In the genomic region with DNA sequence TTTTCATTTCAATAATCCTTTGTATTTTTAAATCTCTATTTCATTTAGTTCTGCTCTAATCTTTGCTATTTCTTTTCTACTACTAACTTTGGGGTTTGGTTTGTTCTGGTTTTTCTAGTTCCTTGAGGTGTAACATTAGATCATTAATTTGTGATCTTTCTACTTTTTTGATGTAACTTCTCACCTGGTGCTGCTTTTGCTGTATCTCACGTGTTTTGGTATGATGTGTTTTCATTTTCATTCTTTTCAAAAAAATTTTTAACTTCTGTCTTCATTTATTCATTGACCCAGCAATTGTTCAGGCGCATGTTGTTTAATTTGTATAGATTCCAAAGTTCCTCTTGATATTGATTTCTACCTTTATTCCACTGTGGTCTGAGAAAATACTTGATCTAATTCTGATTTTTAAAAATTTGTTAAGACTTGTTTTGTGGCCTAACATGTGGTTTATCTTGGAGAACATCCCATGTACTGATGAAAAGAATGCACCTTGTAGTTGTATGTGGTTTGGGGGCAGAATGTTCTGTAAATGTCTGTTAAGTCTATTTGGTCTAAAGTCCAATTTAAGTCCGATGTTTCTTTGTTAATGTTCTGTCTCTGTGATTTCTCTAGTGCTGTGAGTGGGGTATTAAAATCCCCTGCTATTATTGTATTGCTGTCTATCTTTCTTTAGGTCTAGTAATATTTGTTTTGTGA, we compare ENCODE assay signal across 1 cellular context.
TF ChIP-seq lines count a peak whose summit lies in the region.

No MANE protein-coding gene starts in this region.

TF ChIP-seq in GM12878, 131 proteins besides CTCF, POLR2A, EP300 and RAD21 (continued from another document):
- TF ChIP-seq E2F8 (IDR thresholded peaks at IDR 0.05; ENCODE audit: low read depth, partially characterized antibody) (no peak), SUPT20H (IDR thresholded peaks at IDR 0.05; ENCODE audit: borderline replicate concordance, control insufficient read depth, low read depth, low read length) (no peak), ESRRA (IDR thresholded peaks at IDR 0.05; ENCODE audit: low read length) (no peak)
